ENCODE assay signal across 8 cellular contexts in genomic region chr2:95991351-95992094, GRCh38. TPM values are rescaled to one million over a fixed set of nuclear protein-coding genes. Genes with fewer than 3 reads are reported as not detected.
A peak's percentile ranks its signal among the peaks of the same experiment; 100 is the strongest.
DNase-seq lines count a peak whose midpoint lies in the region; ATAC-seq, FAIRE-seq and TF ChIP-seq lines count a peak whose summit lies in the region.
"Not testable (repeated sequence)": the region's sequence is repeated elsewhere in the genome, so short reads cannot be mapped to it uniquely, and the experiment has no call there.

TSS of gene ANKRD36C (minus strand) at chr2:95991824. CDS start at chr2:95991708, 116 bp downstream.

- ATAC-seq in GM18498 (IDR thresholded peaks at IDR 0.05; ENCODE audit: unreplicated experiment) (peak; percentile 95), pancreas (peak; percentile 89 to 94 (median 92))
- ATAC-seq in activated CD4-positive, CD25-positive, alpha-beta regulatory T cell treated with anti-CD3 and anti-CD28 coated beads, Interleukin-2, amount 50 U/mL, for 24 hours: peak; percentile 96 to 97

- H3K4me1 ChIP-seq in HEK293 (ENCODE audit: control insufficient read depth, insufficient read depth, low read length); HUES6 (ENCODE audit: control insufficient read depth, insufficient read depth, low read length); iPS DF 6.9 (ENCODE audit: control insufficient read depth, insufficient read depth, low read length); pancreas; urinary bladder (ENCODE audit: insufficient read depth): not testable (repeated sequence)

- H3K9me3 ChIP-seq in HEK293 (ENCODE audit: control insufficient read depth, insufficient read depth, low read depth, low read length); HUES6 (ENCODE audit: control insufficient read depth, insufficient read depth, low read depth, low read length); iPS DF 6.9 (ENCODE audit: control insufficient read depth, insufficient read depth, low read length); pancreas: not testable (repeated sequence)

- FAIRE-seq in pancreas (lab: Jason Lieb, UNC): not testable (repeated sequence)

- H3K36me3 ChIP-seq in HEK293 (ENCODE audit: control insufficient read depth in 2 of 2, insufficient read depth in 1 of 2, low read length in 2 of 2); HUES6 (ENCODE audit: control insufficient read depth, insufficient read depth, low read length); iPS DF 6.9 (ENCODE audit: control insufficient read depth, insufficient read depth, low read length); pancreas; urinary bladder (ENCODE audit: insufficient read depth): not testable (repeated sequence)

- DNase-seq in cerebellar cortex (ENCODE audit: low spot score) (peak; percentile 39), pancreas (peak in 5 of 6 donors; percentile 40 to 60 (median 48))
- DNase-seq in iPS DF 6.9 (ENCODE audit: low read depth, low spot score): not testable (repeated sequence)

- peak within 1 kb of the TSS; percentile 62 for H3K4me3 ChIP-seq in HEK293 (ENCODE audit: low read depth, low read length)
- peak within 1 kb of the TSS; percentile 87 for H3K4me3 ChIP-seq in HUES6 (ENCODE audit: low read depth, low read length)
- H3K4me3 ChIP-seq in iPS DF 6.9 (ENCODE audit: low read length): peak within 1 kb of the TSS; percentile 71
- peak within 1 kb of the TSS; percentile 29 to 62 (median 52) for H3K4me3 ChIP-seq in pancreas
- H3K4me3 ChIP-seq in urinary bladder (ENCODE audit: low read depth, low read length): peak within 1 kb of the TSS; percentile 77

- POLR2A ChIA-PET in HEK293 (lab: Yijun Ruan, JAX): interaction anchor here (0.6 kb wide), 1 partner anchor 564 kb away, joined by 3 read pairs; no protein-coding TSS in a partner anchor

- not testable (repeated sequence) for TF ChIP-seq CTCF in HEK293 (tag by site-specific recombination; IDR thresholded peaks at IDR 0.05); pancreas (IDR thresholded peaks at IDR 0.05)

- intact Hi-C loops in pancreas (cut with DNase I): not testable (repeated sequence)

- CTCF ChIA-PET in HEK293 (lab: Yijun Ruan, JAX): interaction anchor here (1.4 to 2.5 kb wide), 2 partner anchors 183 to 413 kb away, joined by 3 to 27 read pairs; no protein-coding TSS in a partner anchor

- H3K27ac ChIP-seq in HEK293 (ENCODE audit: extremely low read depth, low read depth, low read length): peak within 1 kb of the TSS; percentile 87
- H3K27ac ChIP-seq in HUES6 (ENCODE audit: low read depth, low read length); iPS DF 6.9 (ENCODE audit: low read length): not testable (repeated sequence)
- peak within 1 kb of the TSS; percentile 75 to 92 (median 83) for H3K27ac ChIP-seq in pancreas
- H3K27ac ChIP-seq in urinary bladder (ENCODE audit: low read depth): peak within 1 kb of the TSS; percentile 87

- no CpG with 5 or more reads among the region's 56 CpGs for WGBS in iPS DF 6.9 (ENCODE audit: insufficient coverage, insufficient read length)
- WGBS in pancreas, 2 donors: 1% methylated on average over 25 to 32 of the region's 56 CpGs
- under 1% methylated on average over 31 of the region's 56 CpGs for WGBS in urinary bladder

- H3K9ac ChIP-seq in HUES6 (ENCODE audit: low read length): peak within 1 kb of the TSS; percentile 74

- H3K27me3 ChIP-seq in HUES6 (ENCODE audit: control insufficient read depth, insufficient read depth, low read length); iPS DF 6.9 (ENCODE audit: control insufficient read depth, insufficient read depth, low read length); pancreas: not testable (repeated sequence)

TF ChIP-seq in HEK293, 187 proteins besides CTCF, POLR2A, EP300 and RAD21:
- peak; percentile 74 for TF ChIP-seq ZBTB8A (tag by site-specific recombination; IDR thresholded peaks at IDR 0.05)
- TF ChIP-seq SCRT2 (tag by site-specific recombination; IDR thresholded peaks at IDR 0.05): peak; percentile 54; the same call in 1 of the 2 replicates
- TF ChIP-seq ZNF449 (tag by site-specific recombination; IDR thresholded peaks at IDR 0.05): peak; percentile 52; the same call in 1 of the 2 replicates
- peak; percentile 56; the same call in 1 of the 2 replicates for TF ChIP-seq ZNF600 (tag by site-specific recombination; IDR thresholded peaks at IDR 0.05)
- 0 out of 2 replicates have a peak, but pooled peaks have one; percentile 18 for TF ChIP-seq ZNF423 (tag by site-specific recombination; IDR thresholded peaks at IDR 0.05)
- peak; percentile 13 for TF ChIP-seq ZNF335 (tag by site-specific recombination; conservative IDR thresholded peaks at IDR 0.05)
- TF ChIP-seq ZNF629 (tag by site-specific recombination; IDR thresholded peaks at IDR 0.05): 0 out of 2 replicates have a peak, but pooled peaks have one; percentile 15
- TF ChIP-seq, protein P1, sequence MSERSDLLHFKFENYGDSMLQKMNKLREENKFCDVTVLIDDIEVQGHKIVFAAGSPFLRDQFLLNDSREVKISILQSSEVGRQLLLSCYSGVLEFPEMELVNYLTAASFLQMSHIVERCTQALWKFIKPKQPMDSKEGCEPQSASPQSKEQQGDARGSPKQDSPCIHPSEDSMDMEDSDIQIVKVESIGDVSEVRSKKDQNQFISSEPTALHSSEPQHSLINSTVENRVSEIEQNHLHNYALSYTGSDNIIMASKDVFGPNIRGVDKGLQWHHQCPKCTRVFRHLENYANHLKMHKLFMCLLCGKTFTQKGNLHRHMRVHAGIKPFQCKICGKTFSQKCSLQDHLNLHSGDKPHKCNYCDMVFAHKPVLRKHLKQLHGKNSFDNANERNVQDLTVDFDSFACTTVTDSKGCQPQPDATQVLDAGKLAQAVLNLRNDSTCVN (tag by site-specific recombination; optimal IDR thresholded peaks at IDR 0.05): peak; percentile 58
- peak; percentile 31; the same call in 1 of the 2 replicates for TF ChIP-seq SP2 (tag by site-specific recombination; IDR thresholded peaks at IDR 0.05)
- TF ChIP-seq ZNF501 (tag by site-specific recombination; IDR thresholded peaks at IDR 0.05): 0 out of 2 replicates have a peak, but pooled peaks have one; percentile 44
- TF ChIP-seq ZBTB17 (tag by site-specific recombination; IDR thresholded peaks at IDR 0.05): 0 out of 2 replicates have a peak, but pooled peaks have one; percentile 37

RNA-seq across cellular contexts. Expression of gene ANKRD36C, which starts in this region (rescaled TPM):
- 10 to 100 TPM in 5 of 6 donors, 1 to 10 TPM in 1; 6.2 to 36.2 (median 14.8) TPM for total RNA-seq in pancreas
- 1 to 10 TPM; 2.2 to 5.3 TPM for polyA plus RNA-seq in pancreas
- total RNA-seq in urinary bladder: 239 TPM
- 2.6 TPM for polyA plus RNA-seq in urinary bladder
